ENCODE assay signal across 9 cellular contexts in the genomic region with DNA sequence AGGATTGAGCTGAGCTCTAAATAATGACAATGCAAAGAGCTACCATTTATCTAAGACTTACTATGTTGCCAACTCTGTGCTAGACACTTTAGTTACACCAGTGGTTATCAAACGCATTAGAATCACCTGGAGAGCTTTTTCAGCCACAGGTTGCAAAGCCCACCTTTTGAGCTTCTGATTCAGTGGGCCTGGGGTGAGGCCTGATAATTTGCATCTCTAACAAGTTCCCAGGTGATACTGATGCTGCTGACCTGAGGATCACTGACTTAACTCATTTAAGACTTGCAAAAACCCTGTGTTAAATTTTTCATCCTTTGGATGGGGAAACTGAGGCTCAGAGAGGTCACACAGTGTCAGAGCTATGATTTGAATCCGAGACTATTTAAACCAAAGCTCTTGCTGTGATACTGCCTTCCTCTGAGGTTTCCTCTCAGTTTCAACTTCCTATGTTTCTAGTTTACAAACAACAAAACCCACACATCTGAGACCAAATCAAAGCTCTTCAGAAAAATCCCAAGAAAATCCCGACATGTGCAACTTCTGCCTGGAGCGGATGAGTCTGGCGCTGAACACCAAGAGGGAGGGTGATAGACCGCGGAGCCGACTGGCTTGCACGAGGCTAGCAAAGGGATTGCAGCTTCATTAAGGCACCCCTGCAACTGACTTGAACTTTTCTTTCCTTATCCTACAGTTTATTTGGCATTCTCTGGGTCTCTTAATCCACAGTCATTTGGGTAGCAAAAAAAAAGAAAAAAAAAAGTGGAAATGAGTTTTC.
DNase-seq lines count a peak whose midpoint lies in the region; ATAC-seq and TF ChIP-seq lines count a peak whose summit lies in the region.
"Had no signal": no experiment of that assay in that cellular context is flagged by ENCODE, and none has a peak within 500 bp of the region (broad histone marks: within the 10 kb centered on the region; RNA-seq: fewer than 3 reads in every experiment).

No MANE protein-coding gene starts in this region.

- BruUV-seq in PC-3 (replicated peaks; lab: Mats Ljungman, UMichigan) (no TSS peak), OCI-LY7 (replicated peaks; lab: Mats Ljungman, UMichigan) (no TSS peak)

- DNase-seq in BJ (ENCODE audit: low read depth) (no peak), PC-3 (no peak), fibroblast of peridontal ligament (ENCODE audit: extremely low read depth) (peak; percentile 56), neural progenitor cell (ENCODE audit: low spot score) (peak; percentile 30), OCI-LY7 (ENCODE audit: low spot score) (no peak)
- DNase-seq: activated CD4-positive, alpha-beta T cell treated with anti-CD3 and anti-CD28 coated beads, Interleukin-2, amount 10 ng/mL, durations not matched to agents 24 days and 14 days had no signal

- H3K4me1 ChIP-seq in PC-3 (ENCODE audit: insufficient read depth, low read length) (peaks cover 8% of the 10 kb centered on the region), neural progenitor cell (peaks cover 10% of the 10 kb centered on the region), OCI-LY7 (ENCODE audit: insufficient read depth, low read length, poor library complexity, severe bottlenecking) (no peaks in the 10 kb centered on the region)

- H3K4me3 ChIP-seq in BJ (ENCODE audit: low read depth, low read length) (peak overlapping the region; percentile 30), PC-3 (ENCODE audit: low read length) (peak overlapping the region; percentile 50; the same call in 1 of the 2 replicates), neural progenitor cell (no peak overlapping the region), OCI-LY7 (ENCODE audit: low read depth, low read length, poor library complexity, severe bottlenecking) (no peak overlapping the region)

- POLR2A ChIA-PET in BJ (lab: Charles Lee) (interaction anchor here (0.5 to 1.0 kb wide), 3 partner anchors 42 to 61 kb away, joined by 3 to 4 read pairs (median 3); no protein-coding TSS in a partner anchor), PC-3 (lab: Charles Lee; ENCODE audit: unreplicated experiment) (no interaction called here), OCI-LY7 (lab: Charles Lee) (interaction anchor here (0.7 to 0.8 kb wide), 2 partner anchors 18 to 1198 kb away, joined by 3 to 4 read pairs; no protein-coding TSS in a partner anchor)

- H3K27me3 ChIP-seq in BJ (ENCODE audit: control insufficient read depth, insufficient read depth, low read length) (0 out of 2 replicates have a peak, but pooled peaks cover 1% of the 10 kb centered on the region), PC-3 (ENCODE audit: low read length) (no peaks in the 10 kb centered on the region), neural progenitor cell (no peaks in the 10 kb centered on the region)

- peaks cover 10% of the 10 kb centered on the region for H3K4me1 Mint-ChIP-seq in neural progenitor cell

- no peak for ATAC-seq in PC-3
- no peak for ATAC-seq in HG03025 (IDR thresholded peaks at IDR 0.05; ENCODE audit: low FRiP score, unreplicated experiment)
- ATAC-seq in GM21529 (IDR thresholded peaks at IDR 0.05; ENCODE audit: unreplicated experiment): no peak
- ATAC-seq in GM19023 (IDR thresholded peaks at IDR 0.05; ENCODE audit: unreplicated experiment): no peak

- H3K36me3 Mint-ChIP-seq in neural progenitor cell: no peaks in the 10 kb centered on the region

- H3K27ac ChIP-seq in PC-3 (ENCODE audit: low read length) (no peak overlapping the region), neural progenitor cell (no peak overlapping the region), OCI-LY7 (ENCODE audit: low read depth, low read length, poor library complexity, severe bottlenecking) (no peak overlapping the region)

- H3K4me2 ChIP-seq in PC-3 (ENCODE audit: low read length): peak overlapping the region; percentile 76
- peak overlapping the region; percentile 43 for H3K4me2 ChIP-seq in neural progenitor cell
- no peak overlapping the region for H3K4me2 ChIP-seq in OCI-LY7 (ENCODE audit: low read length)

- CTCF ChIA-PET in BJ (lab: Yijun Ruan, JAX): no interaction called here
- CTCF ChIA-PET in PC-3 (lab: Charles Lee): no interaction called here
- CTCF ChIA-PET in OCI-LY7 (lab: Charles Lee; ENCODE audit: unreplicated experiment): no interaction called here

- no peak overlapping the region for H3K27ac Mint-ChIP-seq in neural progenitor cell
- H3K27ac Mint-ChIP-seq: activated CD4-positive, alpha-beta T cell treated with anti-CD3 and anti-CD28 coated beads, Interleukin-2, amount 10 ng/mL, durations not matched to agents 24 days and 14 days had no signal

- TF ChIP-seq CTCF in BJ (IDR thresholded peaks at IDR 0.05; ENCODE audit: insufficient read depth, low read depth, low read length): no peak
- no peak for TF ChIP-seq CTCF in PC-3 (conservative IDR thresholded peaks at IDR 0.05; ENCODE audit: low read depth, low read length)
- TF ChIP-seq CTCF in neural progenitor cell (IDR thresholded peaks at IDR 0.05): no peak
- no peak for TF ChIP-seq CTCF in OCI-LY7 (conservative IDR thresholded peaks at IDR 0.05; ENCODE audit: low read length)

- no peak overlapping the region for H3K9ac ChIP-seq in PC-3 (ENCODE audit: low read length)
- H3K9ac ChIP-seq in neural progenitor cell: no peak overlapping the region

- intact Hi-C loops in PC-3 (cut with micrococcal nuclease): no loop called here
- intact Hi-C loops in OCI-LY7 (cut with micrococcal nuclease; ENCODE audit: unreplicated experiment): no loop called here

- H3K9me3 ChIP-seq in PC-3 (ENCODE audit: low read length) (no peaks in the 10 kb centered on the region), neural progenitor cell (ENCODE audit: low read depth) (no peaks in the 10 kb centered on the region), OCI-LY7 (ENCODE audit: low read length) (no peaks in the 10 kb centered on the region)

- no peaks in the 10 kb centered on the region for H3K27me3 Mint-ChIP-seq in neural progenitor cell (ENCODE audit: insufficient read depth, low read depth)

- H3K9me2 ChIP-seq in PC-3 (replicated peaks; ENCODE audit: low read length) (no peaks in the 10 kb centered on the region), OCI-LY7 (ENCODE audit: insufficient read depth, low read length) (no peaks in the 10 kb centered on the region)

- H3K36me3 ChIP-seq in BJ (ENCODE audit: control insufficient read depth, insufficient read depth, low read length) (no peaks in the 10 kb centered on the region), PC-3 (ENCODE audit: low read depth, low read length) (no peaks in the 10 kb centered on the region), neural progenitor cell (no peaks in the 10 kb centered on the region), OCI-LY7 (ENCODE audit: insufficient read depth, low read length) (no peaks in the 10 kb centered on the region)

- no peaks in the 10 kb centered on the region for H3F3A ChIP-seq in PC-3 (ENCODE audit: low read length, unreplicated experiment)
- peaks cover 6% of the 10 kb centered on the region for H3F3A ChIP-seq in neural progenitor cell (ENCODE audit: low read depth)

- peak overlapping the region; percentile 16 for H3K4me3 Mint-ChIP-seq in neural progenitor cell
- H3K4me3 Mint-ChIP-seq: activated CD4-positive, alpha-beta T cell treated with anti-CD3 and anti-CD28 coated beads, Interleukin-2, amount 10 ng/mL, durations not matched to agents 24 days and 14 days had no signal

- H2AFZ ChIP-seq in PC-3 (ENCODE audit: low read length) (peak overlapping the region; percentile 92), neural progenitor cell (replicated peaks) (peak overlapping the region; percentile 54), OCI-LY7 (ENCODE audit: low read length) (no peak overlapping the region)

- no peaks in the 10 kb centered on the region for H3K9me3 Mint-ChIP-seq in neural progenitor cell
- H3K9me3 Mint-ChIP-seq: activated CD4-positive, alpha-beta T cell treated with anti-CD3 and anti-CD28 coated beads, Interleukin-2, amount 10 ng/mL, durations not matched to agents 24 days and 14 days had no signal

- H4K20me1 ChIP-seq in PC-3 (ENCODE audit: low read length): no peaks in the 10 kb centered on the region
- H4K20me1 ChIP-seq in neural progenitor cell (ENCODE audit: low read depth): no peaks in the 10 kb centered on the region
- no peaks in the 10 kb centered on the region for H4K20me1 ChIP-seq in OCI-LY7 (ENCODE audit: insufficient read depth, low read length)

- H3K79me2 ChIP-seq in PC-3 (ENCODE audit: low read length) (no peaks in the 10 kb centered on the region), neural progenitor cell (ENCODE audit: low read depth) (no peaks in the 10 kb centered on the region), OCI-LY7 (ENCODE audit: insufficient read depth, low read depth, low read length) (no peaks in the 10 kb centered on the region)

Comparison
In these comparisons a context has a peak if more than half of its experiments do, and no peak if none do; other contexts are left out.
1. DNase-seq: peak in fibroblast of peridontal ligament (single experiment) and neural progenitor cell (single experiment); none in BJ (single experiment), PC-3 (single experiment) and OCI-LY7 (single experiment).
2. H3K4me3 ChIP-seq: peak in BJ (single experiment) and PC-3 (single experiment); none in neural progenitor cell (single experiment) and OCI-LY7 (single experiment).